1 cellular context compared by ENCODE assay signal in the genomic region with DNA sequence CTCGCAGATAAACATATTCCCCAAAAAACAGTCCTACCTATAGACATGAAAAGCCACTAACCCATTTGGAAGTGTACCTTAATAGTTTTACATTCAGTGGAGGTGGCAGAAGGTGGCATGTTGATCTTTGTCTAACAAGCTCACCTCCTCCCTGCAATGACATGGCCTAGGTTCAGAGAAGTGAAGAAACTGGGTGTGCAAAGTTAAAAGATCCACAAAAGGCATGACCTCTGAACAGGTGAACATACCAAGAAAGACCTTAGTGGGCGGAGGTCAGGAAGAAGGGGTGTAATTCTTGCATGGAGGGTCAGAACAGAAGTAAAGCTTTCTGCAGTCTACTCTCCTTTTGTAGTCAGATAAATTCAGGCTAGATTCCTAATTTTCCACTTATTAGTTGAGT.
TF ChIP-seq lines count a peak whose summit lies in the region.

No MANE protein-coding gene starts in this region.

TF ChIP-seq in HEK293, 187 proteins besides CTCF, POLR2A, EP300 and RAD21 (continued from another document):
- TF ChIP-seq, protein P1, sequence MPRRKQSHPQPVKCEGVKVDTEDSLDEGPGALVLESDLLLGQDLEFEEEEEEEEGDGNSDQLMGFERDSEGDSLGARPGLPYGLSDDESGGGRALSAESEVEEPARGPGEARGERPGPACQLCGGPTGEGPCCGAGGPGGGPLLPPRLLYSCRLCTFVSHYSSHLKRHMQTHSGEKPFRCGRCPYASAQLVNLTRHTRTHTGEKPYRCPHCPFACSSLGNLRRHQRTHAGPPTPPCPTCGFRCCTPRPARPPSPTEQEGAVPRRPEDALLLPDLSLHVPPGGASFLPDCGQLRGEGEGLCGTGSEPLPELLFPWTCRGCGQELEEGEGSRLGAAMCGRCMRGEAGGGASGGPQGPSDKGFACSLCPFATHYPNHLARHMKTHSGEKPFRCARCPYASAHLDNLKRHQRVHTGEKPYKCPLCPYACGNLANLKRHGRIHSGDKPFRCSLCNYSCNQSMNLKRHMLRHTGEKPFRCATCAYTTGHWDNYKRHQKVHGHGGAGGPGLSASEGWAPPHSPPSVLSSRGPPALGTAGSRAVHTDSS (tag by site-specific recombination; IDR thresholded peaks at IDR 0.05) = no peak
- TF ChIP-seq, protein P2, sequence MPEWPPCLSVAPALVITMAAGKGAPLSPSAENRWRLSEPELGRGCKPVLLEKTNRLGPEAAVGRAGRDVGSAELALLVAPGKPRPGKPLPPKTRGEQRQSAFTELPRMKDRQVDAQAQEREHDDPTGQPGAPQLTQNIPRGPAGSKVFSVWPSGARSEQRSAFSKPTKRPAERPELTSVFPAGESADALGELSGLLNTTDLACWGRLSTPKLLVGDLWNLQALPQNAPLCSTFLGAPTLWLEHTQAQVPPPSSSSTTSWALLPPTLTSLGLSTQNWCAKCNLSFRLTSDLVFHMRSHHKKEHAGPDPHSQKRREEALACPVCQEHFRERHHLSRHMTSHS (tag by site-specific recombination; IDR thresholded peaks at IDR 0.05) = no peak
- TF ChIP-seq ZEB2 (tag by site-specific recombination; IDR thresholded peaks at IDR 0.05) = no peak
- TF ChIP-seq ZNF169 (tag by site-specific recombination; IDR thresholded peaks at IDR 0.05) = no peak
- TF ChIP-seq ZNF248 (tag by site-specific recombination; IDR thresholded peaks at IDR 0.05) = no peak
- no peak for TF ChIP-seq ZNF658 (tag by site-specific recombination; IDR thresholded peaks at IDR 0.05)
- no peak for TF ChIP-seq ZNF521 (tag by site-specific recombination; IDR thresholded peaks at IDR 0.05)
- TF ChIP-seq ZNF423 (tag by site-specific recombination; IDR thresholded peaks at IDR 0.05) = no peak
- no peak for TF ChIP-seq KLF7 (tag by site-specific recombination; IDR thresholded peaks at IDR 0.05; ENCODE audit: borderline replicate concordance)
- TF ChIP-seq, protein P3, sequence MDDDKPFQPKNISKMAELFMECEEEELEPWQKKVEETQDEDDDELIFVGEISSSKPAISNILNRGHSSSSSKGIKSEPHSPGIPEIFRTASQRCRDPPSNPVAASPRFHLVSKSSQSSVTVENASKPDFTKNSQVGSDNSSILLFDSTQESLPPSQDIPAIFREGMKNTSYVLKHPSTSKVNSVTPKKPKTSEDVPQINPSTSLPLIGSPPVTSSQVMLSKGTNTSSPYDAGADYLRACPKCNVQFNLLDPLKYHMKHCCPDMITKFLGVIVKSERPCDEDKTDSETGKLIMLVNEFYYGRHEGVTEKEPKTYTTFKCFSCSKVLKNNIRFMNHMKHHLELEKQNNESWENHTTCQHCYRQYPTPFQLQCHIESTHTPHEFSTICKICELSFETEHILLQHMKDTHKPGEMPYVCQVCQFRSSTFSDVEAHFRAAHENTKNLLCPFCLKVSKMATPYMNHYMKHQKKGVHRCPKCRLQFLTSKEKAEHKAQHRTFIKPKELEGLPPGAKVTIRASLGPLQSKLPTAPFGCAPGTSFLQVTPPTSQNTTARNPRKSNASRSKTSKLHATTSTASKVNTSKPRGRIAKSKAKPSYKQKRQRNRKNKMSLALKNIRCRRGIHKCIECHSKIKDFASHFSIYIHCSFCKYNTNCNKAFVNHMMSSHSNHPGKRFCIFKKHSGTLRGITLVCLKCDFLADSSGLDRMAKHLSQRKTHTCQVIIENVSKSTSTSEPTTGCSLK (tag by site-specific recombination; IDR thresholded peaks at IDR 0.05) = no peak
- TF ChIP-seq GLIS1 (tag by site-specific recombination; IDR thresholded peaks at IDR 0.05) = no peak
- no peak for TF ChIP-seq GLI2 (tag by site-specific recombination; IDR thresholded peaks at IDR 0.05; ENCODE audit: borderline replicate concordance, low read depth)
- TF ChIP-seq, protein P4, sequence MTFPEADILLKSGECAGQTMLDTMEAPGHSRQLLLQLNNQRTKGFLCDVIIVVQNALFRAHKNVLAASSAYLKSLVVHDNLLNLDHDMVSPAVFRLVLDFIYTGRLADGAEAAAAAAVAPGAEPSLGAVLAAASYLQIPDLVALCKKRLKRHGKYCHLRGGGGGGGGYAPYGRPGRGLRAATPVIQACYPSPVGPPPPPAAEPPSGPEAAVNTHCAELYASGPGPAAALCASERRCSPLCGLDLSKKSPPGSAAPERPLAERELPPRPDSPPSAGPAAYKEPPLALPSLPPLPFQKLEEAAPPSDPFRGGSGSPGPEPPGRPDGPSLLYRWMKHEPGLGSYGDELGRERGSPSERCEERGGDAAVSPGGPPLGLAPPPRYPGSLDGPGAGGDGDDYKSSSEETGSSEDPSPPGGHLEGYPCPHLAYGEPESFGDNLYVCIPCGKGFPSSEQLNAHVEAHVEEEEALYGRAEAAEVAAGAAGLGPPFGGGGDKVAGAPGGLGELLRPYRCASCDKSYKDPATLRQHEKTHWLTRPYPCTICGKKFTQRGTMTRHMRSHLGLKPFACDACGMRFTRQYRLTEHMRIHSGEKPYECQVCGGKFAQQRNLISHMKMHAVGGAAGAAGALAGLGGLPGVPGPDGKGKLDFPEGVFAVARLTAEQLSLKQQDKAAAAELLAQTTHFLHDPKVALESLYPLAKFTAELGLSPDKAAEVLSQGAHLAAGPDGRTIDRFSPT (tag by site-specific recombination; IDR thresholded peaks at IDR 0.05) = no peak
- no peak for TF ChIP-seq ZNF146 (tag by site-specific recombination; IDR thresholded peaks at IDR 0.05)
- TF ChIP-seq, protein P5, sequence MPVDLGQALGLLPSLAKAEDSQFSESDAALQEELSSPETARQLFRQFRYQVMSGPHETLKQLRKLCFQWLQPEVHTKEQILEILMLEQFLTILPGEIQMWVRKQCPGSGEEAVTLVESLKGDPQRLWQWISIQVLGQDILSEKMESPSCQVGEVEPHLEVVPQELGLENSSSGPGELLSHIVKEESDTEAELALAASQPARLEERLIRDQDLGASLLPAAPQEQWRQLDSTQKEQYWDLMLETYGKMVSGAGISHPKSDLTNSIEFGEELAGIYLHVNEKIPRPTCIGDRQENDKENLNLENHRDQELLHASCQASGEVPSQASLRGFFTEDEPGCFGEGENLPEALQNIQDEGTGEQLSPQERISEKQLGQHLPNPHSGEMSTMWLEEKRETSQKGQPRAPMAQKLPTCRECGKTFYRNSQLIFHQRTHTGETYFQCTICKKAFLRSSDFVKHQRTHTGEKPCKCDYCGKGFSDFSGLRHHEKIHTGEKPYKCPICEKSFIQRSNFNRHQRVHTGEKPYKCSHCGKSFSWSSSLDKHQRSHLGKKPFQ (tag by site-specific recombination; IDR thresholded peaks at IDR 0.05) = no peak
- TF ChIP-seq ZFP37 (tag by site-specific recombination; IDR thresholded peaks at IDR 0.05) = no peak
- no peak for TF ChIP-seq ZFHX2 (tag by site-specific recombination; conservative IDR thresholded peaks at IDR 0.05)
- TF ChIP-seq SETDB1 (IDR thresholded peaks at IDR 0.05; ENCODE audit: insufficient read length, low read length) = no peak
